Comparison of ENCODE assay signal across 19 cellular contexts in genomic region chr12:82058197-82058596, GRCh38.
DNase-seq lines count a peak whose midpoint lies in the region; ATAC-seq, FAIRE-seq and TF ChIP-seq lines count a peak whose summit lies in the region.
"Had no signal": no experiment of that assay in that cellular context is flagged by ENCODE, and none has a peak within 500 bp of the region (broad histone marks: within the 10 kb centered on the region; RNA-seq: fewer than 3 reads in every experiment).

No MANE protein-coding gene starts in this region.

- H3K4me3 ChIP-seq in HCT116 (replicated peaks in 1 of 2; ENCODE audit: low read depth in 1 of 2, low read length in 2 of 2) (peak overlapping the region in 1 of 2 experiments; percentile 21; a peak in 2 of 4 replicates), astrocyte (ENCODE audit: insufficient read depth, low read depth, low read length) (no peak overlapping the region), spleen (no peak overlapping the region)
- H3K4me3 ChIP-seq: GM23248 had no signal

- no peak for FAIRE-seq in astrocyte (lab: Jason Lieb, UNC)
- FAIRE-seq: A204.1, D721Med, GM12892, H54 had no signal

- H3K27me3 ChIP-seq in HCT116 (ENCODE audit: insufficient read depth, low read length) (no peaks in the 10 kb centered on the region), astrocyte (ENCODE audit: insufficient read depth, low read length) (no peaks in the 10 kb centered on the region), foreskin keratinocyte (no peaks in the 10 kb centered on the region), spleen (replicated peaks in 1 of 7) (no peaks in the 10 kb centered on the region)

- H3K36me3 Mint-ChIP-seq in astrocyte (ENCODE audit: low read depth, unreplicated experiment) = no peaks in the 10 kb centered on the region
- H3K36me3 Mint-ChIP-seq in activated naive CD4-positive, alpha-beta T cell treated with anti-CD3 and anti-CD28 coated beads for 36 hours (ENCODE audit: low read depth) = no peaks in the 10 kb centered on the region

- H3K9ac ChIP-seq in HCT116 (ENCODE audit: low read length) (no peak overlapping the region), astrocyte (ENCODE audit: low read length) (no peak overlapping the region)
- H3K9ac ChIP-seq: GM23248 had no signal

- no peaks in the 10 kb centered on the region for H3K9me3 Mint-ChIP-seq in astrocyte (ENCODE audit: unreplicated experiment)
- H3K9me3 Mint-ChIP-seq in activated naive CD4-positive, alpha-beta T cell treated with anti-CD3 and anti-CD28 coated beads for 36 hours = no peaks in the 10 kb centered on the region
- H3K9me3 Mint-ChIP-seq: CD4-positive, alpha-beta T cell had no signal

- H4K20me1 ChIP-seq in HCT116 (ENCODE audit: insufficient read depth) = no peaks in the 10 kb centered on the region
- H4K20me1 ChIP-seq in astrocyte (ENCODE audit: insufficient read depth, low read length) = no peaks in the 10 kb centered on the region

- peak overlapping the region; percentile 75 for H2AFZ ChIP-seq in HCT116 (ENCODE audit: low read depth, low read length, poor library complexity, severe bottlenecking)
- H2AFZ ChIP-seq in astrocyte (ENCODE audit: low read depth, low read length) = no peak overlapping the region
- H2AFZ ChIP-seq: GM23248 had no signal

- peaks cover 11% of the 10 kb centered on the region for H3K4me1 Mint-ChIP-seq in astrocyte (ENCODE audit: low read depth, unreplicated experiment)
- peaks cover 2% of the 10 kb centered on the region for H3K4me1 Mint-ChIP-seq in activated naive CD4-positive, alpha-beta T cell treated with anti-CD3 and anti-CD28 coated beads for 36 hours (ENCODE audit: low read depth)
- H3K4me1 Mint-ChIP-seq: B cell had no signal

- TF ChIP-seq RAD21 in HCT116 (IDR thresholded peaks at IDR 0.05; ENCODE audit: low read depth) = no peak

- CTCF ChIA-PET in HCT116 (lab: Charles Lee) = no interaction called here
- CTCF ChIA-PET in activated naive CD4-positive, alpha-beta T cell treated with anti-CD3 and anti-CD28 coated beads for 36 hours (lab: Charles Lee) = no interaction called here

- H3K4me1 ChIP-seq in HCT116 (ENCODE audit: control insufficient read depth in 1 of 2, insufficient read depth in 2 of 2, low read length in 2 of 2) = peaks cover 6 to 15% of the 10 kb centered on the region in 2 experiments; a peak in 3 of 4 replicates
- H3K4me1 ChIP-seq in astrocyte (ENCODE audit: insufficient read depth, low read length) = no peaks in the 10 kb centered on the region
- H3K4me1 ChIP-seq in foreskin keratinocyte = no peaks in the 10 kb centered on the region
- H3K4me1 ChIP-seq in spleen = no peaks in the 10 kb centered on the region

- H3K27me3 Mint-ChIP-seq in astrocyte (ENCODE audit: low read depth, unreplicated experiment) = no peaks in the 10 kb centered on the region
- H3K27me3 Mint-ChIP-seq in activated naive CD4-positive, alpha-beta T cell treated with anti-CD3 and anti-CD28 coated beads for 36 hours (ENCODE audit: low read depth) = no peaks in the 10 kb centered on the region
- H3K27me3 Mint-ChIP-seq: B cell; CD4-positive, alpha-beta T cell had no signal

- TF ChIP-seq POLR2A in HCT116 (IDR thresholded peaks at IDR 0.05; ENCODE audit: borderline replicate concordance, extremely low read depth, insufficient read depth, insufficient read length) (no peak), spleen (IDR thresholded peaks at IDR 0.05) (no peak)

- BruUV-seq in HCT116 (replicated peaks; lab: Mats Ljungman, UMichigan) = no TSS peak

- RAD21 ChIA-PET in HCT116 (lab: Charles Lee; ENCODE audit: low non-redundant PET in 1 of 2, low total read pairs in 2 of 2, uncharacterized antibody in 2 of 2, unreplicated experiment in 2 of 2) = no interaction called here

- no peak overlapping the region for H3K27ac Mint-ChIP-seq in astrocyte (ENCODE audit: unreplicated experiment)
- H3K27ac Mint-ChIP-seq in activated naive CD4-positive, alpha-beta T cell treated with anti-CD3 and anti-CD28 coated beads for 36 hours = no peak overlapping the region
- H3K27ac Mint-ChIP-seq: B cell; CD4-positive, alpha-beta T cell had no signal

- H3K4me3 Mint-ChIP-seq in astrocyte (ENCODE audit: unreplicated experiment) = no peak overlapping the region
- H3K4me3 Mint-ChIP-seq in activated naive CD4-positive, alpha-beta T cell treated with anti-CD3 and anti-CD28 coated beads for 36 hours = no peak overlapping the region
- H3K4me3 Mint-ChIP-seq: B cell; CD4-positive, alpha-beta T cell had no signal

- peak overlapping the region; percentile 58 for H3K4me2 ChIP-seq in HCT116 (ENCODE audit: low read length)
- H3K4me2 ChIP-seq in astrocyte (ENCODE audit: low read length) = peak overlapping the region; percentile 13

- no peaks in the 10 kb centered on the region for H3K9me2 ChIP-seq in HCT116 (ENCODE audit: insufficient read depth)

- TF ChIP-seq CTCF in HCT116 (IDR thresholded peaks at IDR 0.05 in 2 of 3, conservative IDR thresholded peaks at IDR 0.05 in 1 of 3; ENCODE audit: borderline replicate concordance in 1 of 3, insufficient read depth in 1 of 3, low read depth in 2 of 3, low read length in 2 of 3) = no peak
- TF ChIP-seq CTCF in astrocyte (IDR thresholded peaks at IDR 0.05; ENCODE audit: insufficient read depth, low read depth, low read length) = no peak
- no peak for TF ChIP-seq CTCF in foreskin keratinocyte (conservative IDR thresholded peaks at IDR 0.05)
- TF ChIP-seq CTCF in spleen (IDR thresholded peaks at IDR 0.05 in 8 of 11, conservative IDR thresholded peaks at IDR 0.05 in 3 of 11) = no peak

- H3K79me2 ChIP-seq in HCT116 (ENCODE audit: insufficient read depth, low read length) (no peaks in the 10 kb centered on the region), astrocyte (ENCODE audit: insufficient read depth, low read length) (no peaks in the 10 kb centered on the region)

- H3K36me3 ChIP-seq in HCT116 (ENCODE audit: control insufficient read depth in 1 of 2, insufficient read depth in 2 of 2, low read length in 2 of 2) (no peaks in the 10 kb centered on the region), astrocyte (ENCODE audit: insufficient read depth, low read length) (no peaks in the 10 kb centered on the region), spleen (no peaks in the 10 kb centered on the region)

- WGBS in spleen, 5 donors = 59 to 70% (median 59%) methylated on average over 3 of the region's 3 CpGs

- POLR2A ChIA-PET in HCT116 (lab: Charles Lee) = no interaction called here

- H3K9me3 ChIP-seq in HCT116 (ENCODE audit: control insufficient read depth in 1 of 2, insufficient read depth in 1 of 2, low read depth in 1 of 2, low read length in 2 of 2) = no peaks in the 10 kb centered on the region
- H3K9me3 ChIP-seq in astrocyte (ENCODE audit: insufficient read depth, low read depth, low read length) = no peaks in the 10 kb centered on the region
- H3K9me3 ChIP-seq in spleen = no peaks in the 10 kb centered on the region

- ATAC-seq in HCT116 = peak; percentile 20; the same call in 1 of the 2 replicates
- peak; percentile 15 for ATAC-seq in foreskin keratinocyte

- DNase-seq in HCT116 (ENCODE audit: low read depth, low spot score) = no peak
- DNase-seq in astrocyte (ENCODE audit: low read depth) = no peak
- DNase-seq in foreskin keratinocyte = no peak
- peak; percentile 36 for DNase-seq in pons (ENCODE audit: low spot score)
- no peak for DNase-seq in DMS79 (lab: John Stamatoyannopoulos, UW)
- no peak for DNase-seq in spleen
- no peak for DNase-seq in activated naive CD4-positive, alpha-beta T cell treated with anti-CD3 and anti-CD28 coated beads for 36 hours
- DNase-seq: C1 segment of cervical spinal cord; CD4-positive, alpha-beta T cell; DMS153; DND-41; GDM1; GM23248; IMR-90 had no signal

- no peak overlapping the region for H3K27ac ChIP-seq in HCT116 (ENCODE audit: low read depth, low read length)
- no peak overlapping the region for H3K27ac ChIP-seq in astrocyte (ENCODE audit: low read depth, low read length)
- H3K27ac ChIP-seq in foreskin keratinocyte = no peak overlapping the region
- H3K27ac ChIP-seq in spleen = no peak overlapping the region
- H3K27ac ChIP-seq: GM23248 had no signal

- intact Hi-C loops in HCT116 (cut with micrococcal nuclease) (no loop called here), spleen (cut with DNase I; ENCODE audit: low total_unique reads) (no loop called here)
- intact Hi-C loops in activated naive CD4-positive, alpha-beta T cell treated with anti-CD3 and anti-CD28 coated beads for 36 hours (cut with micrococcal nuclease) = no loop called here

TF ChIP-seq in HCT116, 20 proteins besides CTCF, POLR2A, EP300 and RAD21:
- no peak for TF ChIP-seq FOSL1 (IDR thresholded peaks at IDR 0.05; ENCODE audit: low read depth)
- TF ChIP-seq MAX (IDR thresholded peaks at IDR 0.05) = no peak
- no peak for TF ChIP-seq ZBTB33 (IDR thresholded peaks at IDR 0.05; ENCODE audit: extremely low read depth, insufficient replicate concordance, low read length)
- TF ChIP-seq CBX3 (IDR thresholded peaks at IDR 0.05; ENCODE audit: low read depth) = no peak
- TF ChIP-seq SIN3A (IDR thresholded peaks at IDR 0.05; ENCODE audit: low read depth) = no peak; the same call in 1 of the 2 replicates
- TF ChIP-seq CEBPB (IDR thresholded peaks at IDR 0.05; ENCODE audit: low read depth) = no peak
- no peak for TF ChIP-seq EGR1 (IDR thresholded peaks at IDR 0.05; ENCODE audit: low read depth)
- no peak for TF ChIP-seq POLR2AphosphoS5 (IDR thresholded peaks at IDR 0.05; ENCODE audit: low read depth, low read length)
- no peak for TF ChIP-seq EZH2phosphoT487 (IDR thresholded peaks at IDR 0.05; ENCODE audit: borderline replicate concordance)
- TF ChIP-seq ZFX (IDR thresholded peaks at IDR 0.05) = no peak
- no peak for TF ChIP-seq JUND (IDR thresholded peaks at IDR 0.05)
TF ChIP-seq in HCT116: peak in this region for 0.
